Comparison of ENCODE assay signal across 21 cellular contexts in genomic region chr3:130841357-130841756, GRCh38. TPM values are rescaled to one million over a fixed set of nuclear protein-coding genes. Genes with fewer than 3 reads are reported as not detected.
A peak's percentile ranks its signal among the peaks of the same experiment; 100 is the strongest.
DNase-seq lines count a peak whose midpoint lies in the region; ATAC-seq, FAIRE-seq and TF ChIP-seq lines count a peak whose summit lies in the region.
"Had no signal": no experiment of that assay in that cellular context is flagged by ENCODE, and none has a peak within 500 bp of the region (broad histone marks: within the 10 kb centered on the region; RNA-seq: fewer than 3 reads in every experiment).

No MANE protein-coding gene starts in this region.

- FAIRE-seq in K562 (lab: Jason Lieb, UNC), result no peak
- FAIRE-seq: islet of Langerhans, TTC549 had no signal

- no peak overlapping the region for H3K4me3 ChIP-seq in KMS-11 (IDR thresholded peaks at IDR 0.05; ENCODE audit: insufficient read depth, low read depth, low read length)
- H3K4me3 ChIP-seq in K562, result no peak overlapping the region

- no peak for TF ChIP-seq CTCF in GM13976 (IDR thresholded peaks at IDR 0.05; ENCODE audit: borderline replicate concordance, control extremely low read depth, extremely low read depth, insufficient read depth, missing control alignments)
- no peak for TF ChIP-seq CTCF in KMS-11 (conservative IDR thresholded peaks at IDR 0.05; ENCODE audit: low read depth, low read length)
- TF ChIP-seq CTCF in K562 (IDR thresholded peaks at IDR 0.05 in 2 of 3, conservative IDR thresholded peaks at IDR 0.05 in 1 of 3; ENCODE audit: insufficient read depth in 2 of 3, low read depth in 1 of 3, low read length in 3 of 3), result no peak

- no peak overlapping the region for H3K4me3 Mint-ChIP-seq in activated CD4-positive, alpha-beta T cell treated with anti-CD3 and anti-CD28 coated beads for 36 hours
- H3K4me3 Mint-ChIP-seq: memory B cell had no signal

- no peak overlapping the region for H3K27ac Mint-ChIP-seq in activated CD4-positive, alpha-beta T cell treated with anti-CD3 and anti-CD28 coated beads for 36 hours
- H3K27ac Mint-ChIP-seq: memory B cell had no signal

- H4K20me1 ChIP-seq in KMS-11 (ENCODE audit: insufficient read depth) (no peaks in the 10 kb centered on the region), K562 (replicated peaks; ENCODE audit: control insufficient read depth, insufficient read depth, low read length) (no peaks in the 10 kb centered on the region)

- DNase-seq in GM13976 (ENCODE audit: low spot score) (peak; percentile 37), K562 (ENCODE audit: extremely low read depth in 1 of 4, low spot score in 3 of 4) (no peak), non-pigmented ciliary epithelial cell (ENCODE audit: low read depth) (peak; percentile 20)
- DNase-seq in activated CD4-positive, alpha-beta T cell treated with anti-CD3 and anti-CD28 coated beads for 36 hours, result no peak
- DNase-seq: activated CD4-positive, alpha-beta T cell treated with anti-CD3 and anti-CD28 coated beads, Interleukin-2, amount 50 U/mL, for 4 hours; activated T-cell treated with anti-CD3 and anti-CD28 coated beads for 4 hours; amygdala; effector CD4-positive, alpha-beta T cell; head of caudate nucleus; KG1; NCI-H1105; NCI-H774; stimulated activated CD4-positive, alpha-beta T cell treated with anti-CD3 and anti-CD28 coated beads, Interleukin-12 subunit alpha, Interleukin-12 subunit beta, amount 100 ng/mL, for 4 hours; SW 1271 had no signal

- H3K9me3 ChIP-seq in K562 (replicated peaks; ENCODE audit: control insufficient read depth, insufficient read depth, low read depth, low read length), result no peaks in the 10 kb centered on the region

- ATAC-seq in K562 (no peak), GM21619 (IDR thresholded peaks at IDR 0.05; ENCODE audit: unreplicated experiment) (no peak), GM19023 (IDR thresholded peaks at IDR 0.05; ENCODE audit: unreplicated experiment) (no peak), HG03457 (IDR thresholded peaks at IDR 0.05; ENCODE audit: unreplicated experiment) (no peak)
- no peak for ATAC-seq in activated CD4-positive, alpha-beta T cell treated with anti-CD3 and anti-CD28 coated beads for 36 hours

- peaks cover 5% of the 10 kb centered on the region for H3K4me1 Mint-ChIP-seq in activated CD4-positive, alpha-beta T cell treated with anti-CD3 and anti-CD28 coated beads for 36 hours

- H2AFZ ChIP-seq in KMS-11 (ENCODE audit: low read depth) (no peak overlapping the region), K562 (ENCODE audit: low read depth, low read length) (no peak overlapping the region)

- CTCF ChIA-PET in K562 (lab: Yijun Ruan, JAX; ENCODE audit: low intra/inter-chr PET ratio), result no interaction called here
- CTCF ChIA-PET in activated CD4-positive, alpha-beta T cell treated with anti-CD3 and anti-CD28 coated beads for 36 hours (lab: Charles Lee), result no interaction called here

- H3K36me3 Mint-ChIP-seq in activated CD4-positive, alpha-beta T cell treated with anti-CD3 and anti-CD28 coated beads for 36 hours (ENCODE audit: low read depth), result no peaks in the 10 kb centered on the region
- H3K36me3 Mint-ChIP-seq: memory B cell had no signal

- no peak for TF ChIP-seq POLR2A in K562 (conservative IDR thresholded peaks at IDR 0.05)

- no peak for TF ChIP-seq RAD21 in K562 (CRISPR knock-in tag; conservative IDR thresholded peaks at IDR 0.05 in 1 of 2, IDR thresholded peaks at IDR 0.05 in 1 of 2)

- no peaks in the 10 kb centered on the region for H3K9me1 ChIP-seq in K562 (ENCODE audit: control insufficient read depth, insufficient read depth, low read length)

- POLR2A ChIA-PET in K562 (lab: Yijun Ruan, JAX), result interaction anchor here (0.6 kb wide), 1 partner anchor 9 kb away, joined by 3 read pairs; no protein-coding TSS in a partner anchor
- POLR2A ChIA-PET in activated CD4-positive, alpha-beta T cell treated with anti-CD3 and anti-CD28 coated beads for 36 hours (lab: Charles Lee), result no interaction called here

- peaks cover 93% of the 10 kb centered on the region for H3K4me1 ChIP-seq in KMS-11 (ENCODE audit: low read depth, poor library complexity, severe bottlenecking)
- peaks cover 0 to 3% of the 10 kb centered on the region in 2 experiments; a peak in 1 of 5 replicates for H3K4me1 ChIP-seq in K562 (replicated peaks in 1 of 2; ENCODE audit: control insufficient read depth in 2 of 2, insufficient read depth in 2 of 2, low read length in 2 of 2)

- in situ Hi-C loops in GM13976 (cut with MboI; ENCODE audit: low sequenced_read_pairs, unreplicated experiment) (no loop called here), K562 (cut with MboI) (no loop called here)

- H3K27me3 Mint-ChIP-seq in activated CD4-positive, alpha-beta T cell treated with anti-CD3 and anti-CD28 coated beads for 36 hours, result peaks cover 2% of the 10 kb centered on the region

- H3K27ac ChIP-seq in KMS-11 (peak overlapping the region; percentile 25; the same call in 1 of the 2 replicates), K562 (ENCODE audit: extremely low read depth, low read depth, low read length) (no peak overlapping the region)

- no peak for TF ChIP-seq EP300 in K562 (IDR thresholded peaks at IDR 0.05; ENCODE audit: low read length)

- H3K9ac ChIP-seq in KMS-11, result no peak overlapping the region
- no peak overlapping the region for H3K9ac ChIP-seq in K562 (ENCODE audit: insufficient read depth in 1 of 2, low read depth in 2 of 2, low read length in 2 of 2)

- H3K27me3 ChIP-seq in KMS-11 (ENCODE audit: insufficient read depth, low read depth) (no peaks in the 10 kb centered on the region), K562 (ENCODE audit: control insufficient read depth in 2 of 2, insufficient read depth in 2 of 2, low read length in 2 of 2) (no peaks in the 10 kb centered on the region)

- intact Hi-C loops in K562 (cut with micrococcal nuclease), result no loop called here
- intact Hi-C loops in activated CD4-positive, alpha-beta T cell treated with anti-CD3 and anti-CD28 coated beads for 36 hours (cut with DNase I, micrococcal nuclease), result no loop called here

- whole genome bisulfite sequencing in K562 (ENCODE audit: insufficient coverage, low coverage, missing lambda C conversion rate), result 11% methylated on average over 2 of the region's 2 CpGs

- BruUV-seq in K562 (replicated peaks; lab: Mats Ljungman, UMichigan), result no TSS peak

- H3K4me2 ChIP-seq in KMS-11 (peak overlapping the region; percentile 49), K562 (ENCODE audit: insufficient read depth, low read length) (no peak overlapping the region)

- H3K79me2 ChIP-seq in KMS-11 (ENCODE audit: insufficient read depth, low read depth) (no peaks in the 10 kb centered on the region), K562 (ENCODE audit: control insufficient read depth, insufficient read depth, low read length) (no peaks in the 10 kb centered on the region)

- no peaks in the 10 kb centered on the region for H3K36me3 ChIP-seq in KMS-11 (ENCODE audit: insufficient read depth)
- H3K36me3 ChIP-seq in K562 (ENCODE audit: control insufficient read depth, insufficient read depth, low read length), result no peaks in the 10 kb centered on the region

- H3K9me3 Mint-ChIP-seq in activated CD4-positive, alpha-beta T cell treated with anti-CD3 and anti-CD28 coated beads for 36 hours (ENCODE audit: low read depth), result no peaks in the 10 kb centered on the region
- H3K9me3 Mint-ChIP-seq: memory B cell had no signal

TF ChIP-seq in K562, 482 proteins besides CTCF, POLR2A, EP300 and RAD21:
- TF ChIP-seq ATF3 (IDR thresholded peaks at IDR 0.05), result peak; percentile 36; the same call in 1 of the 2 replicates
- TF ChIP-seq ATF3 (CRISPR knock-in tag; conservative IDR thresholded peaks at IDR 0.05), result no peak
- TF ChIP-seq MEF2A (IDR thresholded peaks at IDR 0.05; ENCODE audit: control insufficient read depth, low read depth, low read length), result peak; percentile 77; the same call in 1 of the 2 replicates
- TF ChIP-seq HINFP (tag; conservative IDR thresholded peaks at IDR 0.05; ENCODE audit: low read depth), result no peak

RNA-seq across cellular contexts. Expression of gene ATP2C1, which starts 52.5 kb away (rescaled TPM):
- 43.5 and 135 TPM in 2 replicates for total RNA-seq in K562 (2011; cell fraction: chromatin; rRNA removed; ENCODE audit: low replicate concordance)
- total RNA-seq in K562 (2011; cell fraction: nucleolus; rRNA removed), result 32.4 and 42.2 TPM in 2 replicates
- total RNA-seq in K562 (2011; cell fraction: nucleoplasm; rRNA removed), result 70.8 and 83.0 TPM in 2 replicates
- total RNA-seq in K562 (2014; rRNA removed) (16.2 and 25.3 TPM in 2 replicates), K562 (2014; rRNA removed; fragmentation: Illumina TruSeq; extraction: Trizol) (34.1 and 35.4 TPM in 2 replicates), K562 (2015; rRNA removed; fragmentation: Illumina TruSeq; extraction: Trizol) (25.8 and 27.7 TPM in 2 replicates), K562 (2021) (32.1 and 33.0 TPM in 2 replicates)
- polyA plus RNA-seq in K562 (2011; rRNA removed) (36.8 and 53.5 TPM in 2 replicates), K562 (2014; fragmentation: Illumina TruSeq; extraction: Trizol) (25.6 and 29.3 TPM in 2 replicates), K562 (2014; fragmentation: Nextera tagmentation; extraction: Ambion mirVana) (10 to 100 TPM in 1 of 2 experiments, 1 to 10 TPM in 1; 10.0 to 15.6 TPM), K562 (2014; rRNA removed) (27.9 and 33.0 TPM in 2 replicates)
- polyA plus RNA-seq in K562 (2011; cell fraction: cytosol; rRNA removed), result 11.0 and 28.8 TPM in 2 replicates
- 34.8 and 58.4 TPM in 2 replicates for polyA plus RNA-seq in K562 (2011; cell fraction: nucleus; rRNA removed)
- polyA plus RNA-seq in K562 (2012), result 19.6 and 21.8 TPM in 2 replicates
- polyA minus RNA-seq in K562 (2011; rRNA and poly(A)+ RNA removed), result 94.2 and 115 TPM in 2 replicates
- polyA minus RNA-seq in K562 (2011; cell fraction: cytosol; rRNA and poly(A)+ RNA removed), result 16.0 and 29.7 TPM in 2 replicates
- polyA minus RNA-seq in K562 (2011; cell fraction: nucleus; rRNA and poly(A)+ RNA removed), result 44.4 and 67.4 TPM in 2 replicates
- 10 to 100 TPM; 47.4 to 48.5 TPM for total RNA-seq in activated CD4-positive, alpha-beta T cell treated with anti-CD3 and anti-CD28 coated beads for 36 hours

Comparison
In these comparisons a context has a peak if more than half of its experiments do, and no peak if none do; other contexts are left out.
1. DNase-seq: peak in GM13976 (single experiment) and non-pigmented ciliary epithelial cell (single experiment); none in K562 (0 of 4) and activated CD4-positive, alpha-beta T cell treated with anti-CD3 and anti-CD28 coated beads for 36 hours (single experiment).